In the genomic region with DNA sequence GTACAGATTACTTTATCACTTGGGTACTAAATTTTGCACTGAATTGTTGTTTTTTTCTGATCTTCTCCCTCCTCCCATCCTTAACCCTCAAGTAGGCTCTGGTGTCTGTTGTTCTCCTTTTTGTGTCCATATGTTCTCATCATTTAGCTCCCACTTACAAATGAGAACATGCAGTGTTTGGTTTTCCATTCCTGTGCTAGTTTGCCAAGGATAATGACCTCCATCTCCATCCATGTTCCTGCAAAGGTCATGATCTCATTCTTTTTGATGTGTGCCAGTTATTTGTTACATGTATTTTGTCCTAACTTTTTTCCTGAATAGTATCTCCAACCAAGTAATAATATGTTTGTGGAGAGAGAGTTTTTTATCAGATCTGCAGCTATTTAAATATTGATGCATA, we compare ENCODE assay signal across 27 cellular contexts. TPM values are rescaled to one million over a fixed set of nuclear protein-coding genes. Genes with fewer than 3 reads are reported as not detected.
"Had no signal": no experiment of that assay in that cellular context is flagged by ENCODE, and none has a peak within 500 bp of the region (broad histone marks: within the 10 kb centered on the region; RNA-seq: fewer than 3 reads in every experiment).

No MANE protein-coding gene starts in this region.

- H3K4me3 ChIP-seq: colonic mucosa, coronary artery, dorsolateral prefrontal cortex, esophagus muscularis mucosa, esophagus squamous epithelium, gastrocnemius medialis, gastroesophageal sphincter, heart left ventricle, heart right ventricle had no signal

- H3K27ac ChIP-seq: colonic mucosa, dorsolateral prefrontal cortex, epithelial cell of prostate, esophagus muscularis mucosa, esophagus squamous epithelium, foreskin keratinocyte, gastrocnemius medialis, heart left ventricle had no signal

- H3K4me1 ChIP-seq: colonic mucosa, gastrocnemius medialis had no signal

- H3K36me3 ChIP-seq: colonic mucosa had no signal

- ATAC-seq: effector memory CD8-positive, alpha-beta T cell; esophagus mucosa; foreskin keratinocyte; gastrocnemius medialis; gastroesophageal sphincter; heart left ventricle; heart right ventricle had no signal

- H3K27me3 ChIP-seq: colonic mucosa, dorsolateral prefrontal cortex, esophagus muscularis mucosa, esophagus squamous epithelium, gastrocnemius medialis, gastroesophageal sphincter, heart left ventricle, heart right ventricle had no signal

- H3K9me3 ChIP-seq: colonic mucosa, esophagus muscularis mucosa, esophagus squamous epithelium, gastrocnemius medialis, gastroesophageal sphincter, heart left ventricle, heart right ventricle had no signal

- DNase-seq: colonic mucosa; cortex of kidney; dermis blood vessel endothelial cell; dorsolateral prefrontal cortex; effector CD4-positive, alpha-beta T cell; effector CD8-positive, alpha-beta T cell; effector memory CD4-positive, alpha-beta T cell; effector memory CD8-positive, alpha-beta T cell; endodermal cell; erythroblast; esophagus squamous epithelium; foreskin fibroblast; foreskin keratinocyte; foreskin melanocyte; gastrocnemius medialis; glutamatergic neuron; head of caudate nucleus; heart left ventricle; heart right ventricle had no signal

- FAIRE-seq: colon, endometrium, endothelial cell of umbilical vein had no signal

RNA-seq across cellular contexts. Expression of a gene that starts 44.2 kb away (rescaled TPM):
- total RNA-seq: foreskin keratinocyte had no signal
